8 cellular contexts compared by ENCODE assay signal in genomic region chr3:136860541-136860940, GRCh38. TPM values are rescaled to one million over a fixed set of nuclear protein-coding genes. Genes with fewer than 3 reads are reported as not detected.
DNase-seq lines count a peak whose midpoint lies in the region; ATAC-seq and TF ChIP-seq lines count a peak whose summit lies in the region.

No MANE protein-coding gene starts in this region.

- ATAC-seq in RWPE2 (ENCODE audit: low read depth) (no peak), HG03045 (IDR thresholded peaks at IDR 0.05; ENCODE audit: unreplicated experiment) (no peak)
- no peak for ATAC-seq in stimulated activated naive B cell treated with anti-CD40 and anti-IgM and Interleukin-4, amounts not matched to agents 10 μg/mL and 1 μg/mL and 100 μg/mL, for 72 hours (replicated peaks)

- peaks cover 7% of the 10 kb centered on the region for H3K4me1 ChIP-seq in RWPE2 (ENCODE audit: insufficient read depth, poor library complexity, severe bottlenecking)

- peak overlapping the region; percentile 51 for H3K4me3 ChIP-seq in RWPE2 (ENCODE audit: severe bottlenecking)
- H3K4me3 ChIP-seq in fibroblast of the aortic adventitia (ENCODE audit: low read depth, low read length), result peak overlapping the region; percentile 92

- H3K27ac ChIP-seq in RWPE2 (ENCODE audit: poor library complexity, severe bottlenecking), result no peak overlapping the region

- no peaks in the 10 kb centered on the region for H3K27me3 Mint-ChIP-seq in T-helper 1 cell treated with Interleukin-12 subunit alpha and Interleukin-12 subunit beta and Interleukin-4 antibody, amounts not matched to agents 30 μg/mL and 1 μg/mL, for 36 hours (ENCODE audit: low read depth)
- H3K27me3 Mint-ChIP-seq in stimulated activated naive B cell treated with anti-CD40 and anti-IgM and Interleukin-4, amounts not matched to agents 10 μg/mL and 1 μg/mL and 100 μg/mL, for 72 hours, result no peaks in the 10 kb centered on the region

- peaks cover 41% of the 10 kb centered on the region for H3K4me1 Mint-ChIP-seq in T-helper 1 cell treated with Interleukin-12 subunit alpha and Interleukin-12 subunit beta and Interleukin-4 antibody, amounts not matched to agents 30 μg/mL and 1 μg/mL, for 36 hours (ENCODE audit: low read depth)
- peaks cover 11 to 22% of the 10 kb centered on the region in 2 donors for H3K4me1 Mint-ChIP-seq in stimulated activated naive B cell treated with anti-CD40 and anti-IgM and Interleukin-4, amounts not matched to agents 10 μg/mL and 1 μg/mL and 100 μg/mL, for 72 hours

- peak overlapping the region; percentile 96 for H3K27ac Mint-ChIP-seq in T-helper 1 cell treated with Interleukin-12 subunit alpha and Interleukin-12 subunit beta and Interleukin-4 antibody, amounts not matched to agents 30 μg/mL and 1 μg/mL, for 36 hours
- H3K27ac Mint-ChIP-seq in stimulated activated naive B cell treated with anti-CD40 and anti-IgM and Interleukin-4, amounts not matched to agents 10 μg/mL and 1 μg/mL and 100 μg/mL, for 72 hours, result peak overlapping the region; percentile 98

- H3K36me3 Mint-ChIP-seq in T-helper 1 cell treated with Interleukin-12 subunit alpha and Interleukin-12 subunit beta and Interleukin-4 antibody, amounts not matched to agents 30 μg/mL and 1 μg/mL, for 36 hours (ENCODE audit: low read depth), result peaks cover 17% of the 10 kb centered on the region
- H3K36me3 Mint-ChIP-seq in stimulated activated naive B cell treated with anti-CD40 and anti-IgM and Interleukin-4, amounts not matched to agents 10 μg/mL and 1 μg/mL and 100 μg/mL, for 72 hours, result peaks cover 19 to 21% of the 10 kb centered on the region in 2 donors

- peaks cover 6% of the 10 kb centered on the region for H3K36me3 ChIP-seq in RWPE2 (ENCODE audit: low read depth)

- no peak for DNase-seq in T-helper 1 cell
- DNase-seq in RWPE2 (ENCODE audit: low spot score), result no peak
- peak; percentile 14 for DNase-seq in fibroblast of the aortic adventitia (ENCODE audit: low read depth)
- DNase-seq in stimulated activated naive B cell treated with anti-CD40 and anti-IgM and Interleukin-4, amounts not matched to agents 10 μg/mL and 1 μg/mL and 100 μg/mL, for 72 hours, result no peak
- no peak for DNase-seq in kidney glomerular epithelial cell (lab: John Stamatoyannopoulos, UW)
- no peak for DNase-seq in putamen (ENCODE audit: low spot score)

- no peaks in the 10 kb centered on the region for H3K9me3 Mint-ChIP-seq in T-helper 1 cell treated with Interleukin-12 subunit alpha and Interleukin-12 subunit beta and Interleukin-4 antibody, amounts not matched to agents 30 μg/mL and 1 μg/mL, for 36 hours
- peaks cover 3 to 5% of the 10 kb centered on the region in 2 donors for H3K9me3 Mint-ChIP-seq in stimulated activated naive B cell treated with anti-CD40 and anti-IgM and Interleukin-4, amounts not matched to agents 10 μg/mL and 1 μg/mL and 100 μg/mL, for 72 hours

- H3K27me3 ChIP-seq in RWPE2 (ENCODE audit: insufficient read depth, poor library complexity, severe bottlenecking), result no peaks in the 10 kb centered on the region

- no peak for TF ChIP-seq CTCF in RWPE2 (IDR thresholded peaks at IDR 0.05; ENCODE audit: poor library complexity, severe bottlenecking)
- no peak for TF ChIP-seq CTCF in fibroblast of the aortic adventitia (IDR thresholded peaks at IDR 0.05; ENCODE audit: insufficient read depth, low read length)

- no peaks in the 10 kb centered on the region for H3K9me3 ChIP-seq in RWPE2 (ENCODE audit: severe bottlenecking)

- H3K4me3 Mint-ChIP-seq in T-helper 1 cell treated with Interleukin-12 subunit alpha and Interleukin-12 subunit beta and Interleukin-4 antibody, amounts not matched to agents 30 μg/mL and 1 μg/mL, for 36 hours, result peak overlapping the region; percentile 97
- peak overlapping the region; percentile 98 for H3K4me3 Mint-ChIP-seq in stimulated activated naive B cell treated with anti-CD40 and anti-IgM and Interleukin-4, amounts not matched to agents 10 μg/mL and 1 μg/mL and 100 μg/mL, for 72 hours

RNA-seq across cellular contexts. Expression of gene NCK1, which starts 1.5 kb away (rescaled TPM):
- 42.6 and 244 TPM in 2 replicates for total RNA-seq in fibroblast of the aortic adventitia (ENCODE audit: low replicate concordance)

RNA-seq across cellular contexts. Expression of gene SLC35G2, which starts 41.6 kb away (rescaled TPM):
- total RNA-seq in fibroblast of the aortic adventitia (ENCODE audit: low replicate concordance), result 14.0 and 14.7 TPM in 2 replicates
